ENCODE assay signal across 8 cellular contexts in genomic region chr1:172532700-172533510, GRCh38. TPM values are rescaled to one million over a fixed set of nuclear protein-coding genes. Genes with fewer than 3 reads are reported as not detected.
DNase-seq lines count a peak whose midpoint lies in the region; ATAC-seq and TF ChIP-seq lines count a peak whose summit lies in the region.

Gene SUCO (plus strand): TSS chr1:172533150. CDS start chr1:172533436, 286 bp downstream.

- ATAC-seq in HG02870 (IDR thresholded peaks at IDR 0.05; ENCODE audit: unreplicated experiment) (peak; percentile 76), heart right ventricle (peak; percentile 95 to 99 (median 97)), upper lobe of right lung (peak; percentile 97)

- H3K9me3 ChIP-seq in heart right ventricle = no peaks in the 10 kb centered on the region
- H3K9me3 ChIP-seq in upper lobe of right lung = no peaks in the 10 kb centered on the region

- no peaks in the 10 kb centered on the region for H3K36me3 ChIP-seq in heart right ventricle
- no peaks in the 10 kb centered on the region for H3K36me3 ChIP-seq in upper lobe of right lung

- peak within 1 kb of the TSS; percentile 93 to 99 (median 97) for H3K27ac ChIP-seq in heart right ventricle
- peak within 1 kb of the TSS; percentile 99 for H3K27ac ChIP-seq in upper lobe of right lung

- peak within 1 kb of the TSS; percentile 66 to 93 (median 84) for H3K4me3 ChIP-seq in heart right ventricle
- peak within 1 kb of the TSS; percentile 93 for H3K4me3 ChIP-seq in upper lobe of right lung

- in situ Hi-C loops in GM13976 (cut with MboI; ENCODE audit: low sequenced_read_pairs, unreplicated experiment) = no loop called here

- H3K27me3 ChIP-seq in heart right ventricle = no peaks in the 10 kb centered on the region
- no peaks in the 10 kb centered on the region for H3K27me3 ChIP-seq in upper lobe of right lung

- H3K4me1 ChIP-seq in heart right ventricle (peaks cover 10 to 50% (median 39%) of the 10 kb centered on the region in 9 donors), upper lobe of right lung (peaks cover 28% of the 10 kb centered on the region)

- 0% methylated on average over 65 to 74 of the region's 74 CpGs for WGBS in heart right ventricle, 2 donors

- TF ChIP-seq CTCF in GM13976 (IDR thresholded peaks at IDR 0.05; ENCODE audit: borderline replicate concordance, control extremely low read depth, extremely low read depth, insufficient read depth, missing control alignments) (no peak), heart right ventricle (IDR thresholded peaks at IDR 0.05) (peak in 4 of 9 donors; percentile 23 to 37 (median 26)), upper lobe of right lung (IDR thresholded peaks at IDR 0.05) (peak; percentile 13)

- intact Hi-C loops in T-helper 1 cell treated with Interleukin-12 subunit alpha and Interleukin-12 subunit beta and Interleukin-4 antibody, amounts not matched to agents 30 ng/mL and 1 ng/mL, for 36 hours (cut with micrococcal nuclease) = loop anchor here (1.0 to 5.0 kb wide), 24 partner anchors 83 to 2001 kb away; partner anchors contain the start of genes CENPL, DARS2, DNM3 and GORAB
- intact Hi-C loops in heart right ventricle (cut with DNase I) = loop anchor here in 6 of 10 donors (2.0 to 5.0 kb wide), 3 partner anchors 81 to 751 kb away; partner anchors contain the start of gene METTL13 (in 2 of the 6)
- intact Hi-C loops in posterior vena cava (cut with DNase I) = no loop called here
- intact Hi-C loops in upper lobe of right lung (cut with DNase I) = no loop called here

- DNase-seq in GM13976 (ENCODE audit: low spot score) (peak; percentile 97), NCI-H146 treated with DMSO at 0.1 percent for 48 hours (lab: John Stamatoyannopoulos, UW; ENCODE audit: unreplicated experiment) (peak; percentile 99), amniotic epithelial cell (ENCODE audit: low read depth) (peak; percentile 98), heart right ventricle (peak; percentile 100), posterior vena cava (ENCODE audit: low spot score) (peak; percentile 100), upper lobe of right lung (peak; percentile 100)

RNA-seq across cellular contexts. Expression of gene SUCO, which starts in this region (rescaled TPM):
- 48.1 and 49.5 TPM in 2 replicates for total RNA-seq in T-helper 1 cell treated with Interleukin-12 subunit alpha and Interleukin-12 subunit beta and Interleukin-4 antibody, amounts not matched to agents 30 ng/mL and 1 ng/mL, for 36 hours
- 10 to 100 TPM; 18.5 to 31.4 (median 27.0) TPM for total RNA-seq in heart right ventricle
- polyA plus RNA-seq in heart right ventricle = 10 to 100 TPM; 10.2 to 10.4 TPM
- 10 to 100 TPM; 26.0 to 30.8 TPM for total RNA-seq in posterior vena cava
- 34.1 TPM for total RNA-seq in upper lobe of right lung

Comparison
In these comparisons a context has a peak if more than half of its experiments do, and no peak if none do; other contexts are left out.
1. Peak in every context shown above with its lines: DNase-seq, ATAC-seq, H3K4me3 ChIP-seq and H3K27ac ChIP-seq.
2. intact Hi-C loops: an anchor here in T-helper 1 cell treated with Interleukin-12 subunit alpha and Interleukin-12 subunit beta and Interleukin-4 antibody, amounts not matched to agents 30 ng/mL and 1 ng/mL, for 36 hours (1.0 to 5.0 kb wide) and heart right ventricle (2.0 to 5.0 kb wide); none called in posterior vena cava and upper lobe of right lung.